33 cellular contexts compared by ENCODE assay signal in the genomic region with DNA sequence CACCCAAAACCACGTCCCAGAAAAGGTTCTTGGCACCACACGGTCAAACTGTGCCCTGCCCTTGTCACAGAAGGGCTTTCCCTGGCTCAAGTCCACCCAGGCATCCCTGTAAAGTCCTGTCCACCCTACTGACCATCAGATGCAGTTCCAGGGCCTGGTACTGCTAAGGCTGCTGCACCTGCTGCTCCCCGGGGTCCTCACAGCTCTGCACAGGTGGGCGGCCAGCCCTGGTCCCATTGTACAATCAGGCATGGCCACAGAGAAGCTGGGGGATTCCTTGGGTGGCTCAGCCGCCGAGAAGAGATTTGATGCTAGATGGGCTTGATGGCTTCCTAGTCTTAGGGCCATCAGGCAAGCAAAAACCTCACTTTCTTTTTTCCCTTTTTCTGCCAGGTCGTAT.
"Had no signal": no experiment of that assay in that cellular context is flagged by ENCODE, and none has a peak within 500 bp of the region (broad histone marks: within the 10 kb centered on the region; RNA-seq: fewer than 3 reads in every experiment).

No MANE protein-coding gene starts in this region.

- H3K27me3 Mint-ChIP-seq: activated B cell treated with CpG ODN at 0.5 μM for 24 hours; activated naive CD8-positive, alpha-beta T cell; activated T-helper 17 cell treated with anti-CD3 and anti-CD28 coated beads, Interleukin-2, amount 50 U/mL, for 72 hours; central memory CD8-positive, alpha-beta T cell; dendritic cell treated with granulocyte-macrophage colony-stimulating factor and Interleukin-4, amounts not matched to agents 40 ng/mL and 50 ng/mL, for 4 days; T-helper 17 cell had no signal

- H3K27ac ChIP-seq: brain microvascular endothelial cell, coronary artery, dorsolateral prefrontal cortex, esophagus muscularis mucosa, foreskin keratinocyte, gastrocnemius medialis, WERI-Rb-1 had no signal

- H3K9me3 Mint-ChIP-seq: activated B cell treated with CpG ODN at 0.5 μM for 24 hours; activated CD8-positive, alpha-beta T cell treated with anti-CD3 and anti-CD28 coated beads for 36 hours; activated T-cell treated with anti-CD3 and anti-CD28 coated beads, Interleukin-2, amount 50 U/mL, for 4 hours; activated T-helper 17 cell treated with anti-CD3 and anti-CD28 coated beads, Interleukin-2, amount 50 U/mL, for 72 hours; central memory CD8-positive, alpha-beta T cell; dendritic cell treated with granulocyte-macrophage colony-stimulating factor and Interleukin-4, amounts not matched to agents 40 ng/mL and 50 ng/mL, for 4 days; T-helper 2 cell treated with Interferon-gamma antibody and Interleukin-4, amounts not matched to agents 5 μg/mL and 100 μg/mL, for 36 hours had no signal

- H3K36me3 ChIP-seq: brain microvascular endothelial cell had no signal

- H3K4me3 Mint-ChIP-seq: activated B cell treated with CpG ODN at 0.5 μM for 24 hours; activated CD8-positive, alpha-beta T cell treated with anti-CD3 and anti-CD28 coated beads for 36 hours; activated naive CD8-positive, alpha-beta T cell; activated T-cell treated with anti-CD3 and anti-CD28 coated beads, Interleukin-2, amount 50 U/mL, for 4 hours; activated T-helper 17 cell treated with anti-CD3 and anti-CD28 coated beads, Interleukin-2, amount 50 U/mL, for 72 hours; central memory CD8-positive, alpha-beta T cell; dendritic cell treated with granulocyte-macrophage colony-stimulating factor and Interleukin-4, amounts not matched to agents 40 ng/mL and 50 ng/mL, for 4 days; T-helper 17 cell; T-helper 2 cell treated with Interferon-gamma antibody and Interleukin-4, amounts not matched to agents 5 μg/mL and 100 μg/mL, for 36 hours had no signal

- H3K4me1 Mint-ChIP-seq: activated B cell treated with CpG ODN at 0.5 μM for 24 hours; activated T-helper 17 cell treated with anti-CD3 and anti-CD28 coated beads, Interleukin-2, amount 50 U/mL, for 72 hours; central memory CD8-positive, alpha-beta T cell; T-helper 17 cell had no signal

- H3K4me3 ChIP-seq: coronary artery, dorsolateral prefrontal cortex, esophagus muscularis mucosa, gastrocnemius medialis had no signal

- DNase-seq: activated B cell treated with CpG ODN at 0.5 μM for 24 hours; activated CD4-positive, alpha-beta T cell treated with anti-CD3 and anti-CD28 coated beads for 48 hours; activated CD4-positive, alpha-beta T cell treated with anti-CD3 and anti-CD28 coated beads, Interleukin-2, amount 50 U/mL, for 1 hour; activated CD4-positive, alpha-beta T cell treated with anti-CD3 and anti-CD28 coated beads, Interleukin-2, amount 50 U/mL, for 48 hours; activated CD8-positive, alpha-beta memory T cell treated with anti-CD3 and anti-CD28 coated beads for 24 hours; activated CD8-positive, alpha-beta T cell treated with anti-CD3 and anti-CD28 coated beads for 36 hours; activated effector memory CD4-positive, alpha-beta T cell treated with Interleukin-2 at 50 U/mL for 16 hours; activated gamma-delta T cell treated with Interleukin-2 at 50 U/mL for 16 hours; activated naive CD4-positive, alpha-beta T cell treated with anti-CD3 and anti-CD28 coated beads, Interleukin-2, amount 50 U/mL, for 16 hours; activated naive CD4-positive, alpha-beta T cell treated with Interleukin-2 at 50 U/mL for 16 hours; activated T-cell treated with anti-CD3 and anti-CD28 coated beads, Interleukin-2, amount 50 U/mL, for 4 hours; amniotic stem cell; anterior cingulate cortex; brain microvascular endothelial cell; effector memory CD4-positive, alpha-beta T cell; erythroblast; foreskin keratinocyte; gastrocnemius medialis; glutamatergic neuron; T-helper 1 cell; T-helper 17 cell; T1000; WERI-Rb-1 had no signal

- H3K27ac Mint-ChIP-seq: activated B cell treated with CpG ODN at 0.5 μM for 24 hours; activated CD8-positive, alpha-beta T cell treated with anti-CD3 and anti-CD28 coated beads for 36 hours; activated naive CD8-positive, alpha-beta T cell; activated T-helper 17 cell treated with anti-CD3 and anti-CD28 coated beads, Interleukin-2, amount 50 U/mL, for 72 hours; dendritic cell treated with granulocyte-macrophage colony-stimulating factor and Interleukin-4, amounts not matched to agents 40 ng/mL and 50 ng/mL, for 4 days; T-helper 17 cell; T-helper 2 cell treated with Interferon-gamma antibody and Interleukin-4, amounts not matched to agents 5 μg/mL and 100 μg/mL, for 36 hours had no signal

- H3K4me1 ChIP-seq: esophagus muscularis mucosa, foreskin keratinocyte, gastrocnemius medialis had no signal

- H3K9me3 ChIP-seq: esophagus muscularis mucosa, gastrocnemius medialis had no signal

- ATAC-seq: activated CD4-positive, CD25-positive, alpha-beta regulatory T cell treated with anti-CD3 and anti-CD28 coated beads, Interleukin-2, amount 50 U/mL, for 24 hours; activated CD8-positive, alpha-beta T cell treated with anti-CD3 and anti-CD28 coated beads for 36 hours; activated T-cell treated with anti-CD3 and anti-CD28 coated beads, Interleukin-2, amount 50 U/mL, for 4 hours; activated T-helper 17 cell treated with anti-CD3 and anti-CD28 coated beads, Interleukin-2, amount 50 U/mL, for 72 hours; foreskin keratinocyte; gastrocnemius medialis; T-helper 17 cell had no signal

- FAIRE-seq: astrocyte had no signal

- H3K27me3 ChIP-seq: brain microvascular endothelial cell, dorsolateral prefrontal cortex, esophagus muscularis mucosa, gastrocnemius medialis had no signal
